ENCODE assay signal across 8 cellular contexts in genomic region chr3:32439421-32439820, GRCh38. TPM values are rescaled to one million over a fixed set of nuclear protein-coding genes. Genes with fewer than 3 reads are reported as not detected.
DNase-seq lines count a peak whose midpoint lies in the region; ATAC-seq lines count a peak whose summit lies in the region.
"Not testable (repeated sequence)": the region's sequence is repeated elsewhere in the genome, so short reads cannot be mapped to it uniquely, and the experiment has no call there.

No MANE protein-coding gene starts in this region.

- DNase-seq in activated CD4-positive, alpha-beta memory T cell treated with anti-CD3 and anti-CD28 coated beads, Interleukin-2, amount 10 ng/mL, durations not matched to agents 7 days and 5 days: peak; percentile 15
- not testable (repeated sequence) for DNase-seq in central memory CD8-positive, alpha-beta T cell (ENCODE audit: low spot score in 2 of 2)

- POLR2A ChIA-PET in activated CD4-positive, alpha-beta memory T cell treated with anti-CD3 and anti-CD28 coated beads, Interleukin-2, amount 10 ng/mL, durations not matched to agents 7 days and 5 days (lab: Charles Lee): interaction anchor here (1.1 to 5.4 kb wide), 7 partner anchors 11 to 48 kb away, joined by 3 to 25 read pairs (median 3); partner anchors contain the start of gene CMTM7

- not testable (repeated sequence) for H3K4me3 Mint-ChIP-seq in activated CD4-positive, alpha-beta memory T cell treated with anti-CD3 and anti-CD28 coated beads, Interleukin-2, amount 10 ng/mL, durations not matched to agents 7 days and 5 days
- H3K4me3 Mint-ChIP-seq in central memory CD8-positive, alpha-beta T cell: peak overlapping the region; percentile 72
- H3K4me3 Mint-ChIP-seq in stimulated activated naive CD8-positive, alpha-beta T cell treated with anti-CD3 and anti-CD28 coated beads, Interleukin-15, Interleukin-2, amounts not matched to agents 100 ng/mL and 50 ng/mL, for 24 hours: peak overlapping the region; percentile 62

- not testable (repeated sequence) for H3K27me3 Mint-ChIP-seq in activated CD4-positive, alpha-beta memory T cell treated with anti-CD3 and anti-CD28 coated beads, Interleukin-2, amount 10 ng/mL, durations not matched to agents 7 days and 5 days; central memory CD8-positive, alpha-beta T cell; stimulated activated naive CD8-positive, alpha-beta T cell treated with anti-CD3 and anti-CD28 coated beads, Interleukin-15, Interleukin-2, amounts not matched to agents 100 ng/mL and 50 ng/mL, for 24 hours

- peak overlapping the region; percentile 84 for H3K27ac Mint-ChIP-seq in activated CD4-positive, alpha-beta memory T cell treated with anti-CD3 and anti-CD28 coated beads, Interleukin-2, amount 10 ng/mL, durations not matched to agents 7 days and 5 days
- H3K27ac Mint-ChIP-seq in central memory CD8-positive, alpha-beta T cell (ENCODE audit: low read depth): peak overlapping the region; percentile 94
- H3K27ac Mint-ChIP-seq in stimulated activated naive CD8-positive, alpha-beta T cell treated with anti-CD3 and anti-CD28 coated beads, Interleukin-15, Interleukin-2, amounts not matched to agents 100 ng/mL and 50 ng/mL, for 24 hours: peak overlapping the region; percentile 83

- peaks cover 26% of the 10 kb centered on the region for H3K36me3 Mint-ChIP-seq in activated CD4-positive, alpha-beta memory T cell treated with anti-CD3 and anti-CD28 coated beads, Interleukin-2, amount 10 ng/mL, durations not matched to agents 7 days and 5 days (ENCODE audit: low read depth)
- H3K36me3 Mint-ChIP-seq in central memory CD8-positive, alpha-beta T cell (ENCODE audit: insufficient read depth): peaks cover 19% of the 10 kb centered on the region
- peaks cover 25% of the 10 kb centered on the region for H3K36me3 Mint-ChIP-seq in stimulated activated naive CD8-positive, alpha-beta T cell treated with anti-CD3 and anti-CD28 coated beads, Interleukin-15, Interleukin-2, amounts not matched to agents 100 ng/mL and 50 ng/mL, for 24 hours (ENCODE audit: low read depth)

- not testable (repeated sequence) for H3K9me3 Mint-ChIP-seq in activated CD4-positive, alpha-beta memory T cell treated with anti-CD3 and anti-CD28 coated beads, Interleukin-2, amount 10 ng/mL, durations not matched to agents 7 days and 5 days; central memory CD8-positive, alpha-beta T cell; stimulated activated naive CD8-positive, alpha-beta T cell treated with anti-CD3 and anti-CD28 coated beads, Interleukin-15, Interleukin-2, amounts not matched to agents 100 ng/mL and 50 ng/mL, for 24 hours

- H3K4me1 Mint-ChIP-seq in activated CD4-positive, alpha-beta memory T cell treated with anti-CD3 and anti-CD28 coated beads, Interleukin-2, amount 10 ng/mL, durations not matched to agents 7 days and 5 days: peaks cover 73% of the 10 kb centered on the region
- H3K4me1 Mint-ChIP-seq in central memory CD8-positive, alpha-beta T cell: peaks cover 66% of the 10 kb centered on the region
- H3K4me1 Mint-ChIP-seq in stimulated activated naive CD8-positive, alpha-beta T cell treated with anti-CD3 and anti-CD28 coated beads, Interleukin-15, Interleukin-2, amounts not matched to agents 100 ng/mL and 50 ng/mL, for 24 hours (ENCODE audit: low read depth): peaks cover 97% of the 10 kb centered on the region

- ATAC-seq in GM18517 (IDR thresholded peaks at IDR 0.05; ENCODE audit: unreplicated experiment): peak; percentile 16
- ATAC-seq in GM19438 (IDR thresholded peaks at IDR 0.05; ENCODE audit: low read depth, unreplicated experiment): peak; percentile 12
- ATAC-seq in GM21825 (IDR thresholded peaks at IDR 0.05; ENCODE audit: unreplicated experiment): peak; percentile 9
- peak; percentile 1 for ATAC-seq in HG03060 (IDR thresholded peaks at IDR 0.05; ENCODE audit: low read depth, unreplicated experiment)
- ATAC-seq in HG03571 (IDR thresholded peaks at IDR 0.05; ENCODE audit: unreplicated experiment): peak; percentile 10
- ATAC-seq in central memory CD8-positive, alpha-beta T cell (replicated peaks; ENCODE audit: extremely low read depth, poor library complexity, severe bottlenecking): peak; percentile 29

- CTCF ChIA-PET in activated CD4-positive, alpha-beta memory T cell treated with anti-CD3 and anti-CD28 coated beads, Interleukin-2, amount 10 ng/mL, durations not matched to agents 7 days and 5 days (lab: Charles Lee): interaction anchor here (0.6 to 3.7 kb wide), 3 partner anchors 29 to 995 kb away, joined by 3 to 16 read pairs (median 8); no protein-coding TSS in a partner anchor

RNA-seq across cellular contexts. Expression of gene CMTM7, which starts 47.8 kb away (rescaled TPM):
- total RNA-seq in activated CD4-positive, alpha-beta memory T cell treated with anti-CD3 and anti-CD28 coated beads, Interleukin-2, amount 10 ng/mL, durations not matched to agents 7 days and 5 days: 10 to 100 TPM; 47.0 to 47.3 TPM
